In the genomic region with DNA sequence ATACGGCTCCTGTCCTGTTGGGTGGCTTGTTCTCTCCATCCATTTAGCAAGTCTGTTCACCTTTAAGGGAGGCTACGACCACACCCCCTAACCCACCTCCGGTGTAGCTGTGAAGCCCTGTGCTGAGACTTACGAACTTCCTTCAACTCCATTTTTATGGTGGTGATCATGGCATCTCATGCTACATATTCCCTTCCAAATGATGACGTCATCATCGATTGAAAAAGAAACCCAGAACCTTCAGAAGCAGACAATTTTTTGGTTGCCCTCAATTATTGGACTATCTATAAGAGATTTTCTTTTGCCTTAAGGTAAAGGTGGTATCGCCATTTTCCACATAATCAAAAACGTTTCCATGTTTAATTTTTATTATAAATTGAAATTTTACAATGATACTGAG, we compare ENCODE assay signal across 25 cellular contexts.
DNase-seq lines count a peak whose midpoint lies in the region; ATAC-seq, FAIRE-seq and TF ChIP-seq lines count a peak whose summit lies in the region.
"Had no signal": no experiment of that assay in that cellular context is flagged by ENCODE, and none has a peak within 500 bp of the region (broad histone marks: within the 10 kb centered on the region; RNA-seq: fewer than 3 reads in every experiment).

No MANE protein-coding gene starts in this region.

- DNase-seq in A549 (ENCODE audit: low read depth in 1 of 2, low spot score in 1 of 2) = no peak
- no peak for DNase-seq in GM12878 (ENCODE audit: low read depth, low spot score)
- DNase-seq in RPMI8226 = no peak
- DNase-seq in brain microvascular endothelial cell = no peak
- DNase-seq: 8988T; AML-193; Caco-2; Calu3; CD4-positive, alpha-beta T cell; CD8-positive, alpha-beta T cell; DMS 273 treated with DMSO at 0.1 percent for 48 hours; DMS153; DMS53; DMS79; DND-41; EL; GDM1 had no signal

- no TSS peak for BruUV-seq in GM12878 (replicated peaks; lab: Mats Ljungman, UMichigan)

- intact Hi-C loops in GM12878 (cut with micrococcal nuclease; ENCODE audit: unreplicated experiment) = no loop called here

- in situ Hi-C loops in GM12878 (cut with MboI) = no loop called here
- in situ Hi-C loops in brain microvascular endothelial cell (cut with HindIII; ENCODE audit: low pct_ligation_motif_present, low sequenced_read_pairs) = no loop called here

- POLR2A ChIA-PET in A549 (lab: Yijun Ruan, JAX) = no interaction called here
- POLR2A ChIA-PET in HEK293 (lab: Yijun Ruan, JAX) = no interaction called here
- POLR2A ChIA-PET in GM12878 (lab: Charles Lee) = no interaction called here

- no peak overlapping the region for H3K27ac ChIP-seq in A549
- no peak overlapping the region for H3K27ac ChIP-seq in HEK293 (ENCODE audit: extremely low read depth, low read depth, low read length)
- H3K27ac ChIP-seq in GM12878 (ENCODE audit: control insufficient read depth, insufficient read depth) = no peak overlapping the region
- H3K27ac ChIP-seq in brain microvascular endothelial cell = no peak overlapping the region
- H3K27ac ChIP-seq: BLaER1 treated with 17β-estradiol and CSF1 and Interleukin-3, amounts not matched to agents 10 nM and 100 nM; C4-2B had no signal

- H3K4me3 ChIP-seq in A549 (no peak overlapping the region), HEK293 (ENCODE audit: low read depth, low read length) (no peak overlapping the region), GM12878 (no peak overlapping the region), brain microvascular endothelial cell (ENCODE audit: low read depth, low read length) (no peak overlapping the region)
- H3K4me3 ChIP-seq: BLaER1 treated with 17β-estradiol and CSF1 and Interleukin-3, amounts not matched to agents 10 nM and 100 nM had no signal

- H3K4me1 ChIP-seq in A549 = no peaks in the 10 kb centered on the region
- H3K4me1 ChIP-seq in HEK293 (ENCODE audit: control insufficient read depth, insufficient read depth, low read length) = no peaks in the 10 kb centered on the region
- no peaks in the 10 kb centered on the region for H3K4me1 ChIP-seq in GM12878 (ENCODE audit: control insufficient read depth, insufficient read depth, low read length)
- H3K4me1 ChIP-seq: BLaER1 treated with 17β-estradiol and CSF1 and Interleukin-3, amounts not matched to agents 10 nM and 100 nM; Caco-2 had no signal

- H3K79me2 ChIP-seq in GM12878 (ENCODE audit: control insufficient read depth, insufficient read depth, low read length) = no peaks in the 10 kb centered on the region

- TF ChIP-seq POLR2A in A549 (IDR thresholded peaks at IDR 0.05; ENCODE audit: low read length) (no peak), GM12878 (IDR thresholded peaks at IDR 0.05; ENCODE audit: low read depth, low read length) (no peak)

- SMC1A ChIA-PET in GM12878 (lab: Charles Lee; ENCODE audit: uncharacterized antibody, unreplicated experiment) = interaction anchor here (0.6 kb wide), 1 partner anchor 672 kb away, joined by 3 read pairs; no protein-coding TSS in a partner anchor

- CTCF ChIA-PET in A549 (lab: Yijun Ruan, JAX) = no interaction called here
- CTCF ChIA-PET in HEK293 (lab: Yijun Ruan, JAX) = no interaction called here
- CTCF ChIA-PET in GM12878 (lab: Yijun Ruan, JAX) = no interaction called here

- TF ChIP-seq EP300 in A549 (IDR thresholded peaks at IDR 0.05) (no peak), GM12878 (IDR thresholded peaks at IDR 0.05; ENCODE audit: borderline replicate concordance in 1 of 2, control insufficient read depth in 1 of 2, low read depth in 2 of 2, low read length in 2 of 2) (no peak)

- RAD21 ChIA-PET in GM12878 (lab: Charles Lee; ENCODE audit: unreplicated experiment) = no interaction called here

- H3K9ac ChIP-seq in GM12878 (ENCODE audit: control insufficient read depth, insufficient read depth, low read length) = no peak overlapping the region
- H3K9ac ChIP-seq: BLaER1 treated with 17β-estradiol and CSF1 and Interleukin-3, amounts not matched to agents 10 nM and 100 nM had no signal

- H3K36me3 ChIP-seq in HEK293 (ENCODE audit: control insufficient read depth in 2 of 2, insufficient read depth in 1 of 2, low read length in 2 of 2) = no peaks in the 10 kb centered on the region
- H3K36me3 ChIP-seq in GM12878 (ENCODE audit: control insufficient read depth in 2 of 2, insufficient read depth in 2 of 2, low read length in 1 of 2) = no peaks in the 10 kb centered on the region
- H3K36me3 ChIP-seq in brain microvascular endothelial cell (replicated peaks) = no peaks in the 10 kb centered on the region
- H3K36me3 ChIP-seq: BLaER1 treated with 17β-estradiol and CSF1 and Interleukin-3, amounts not matched to agents 10 nM and 100 nM had no signal

- H3K27me3 ChIP-seq in GM12878 (replicated peaks in 1 of 2; ENCODE audit: control insufficient read depth in 2 of 2, insufficient read depth in 2 of 2, low read length in 1 of 2) (no peaks in the 10 kb centered on the region), brain microvascular endothelial cell (replicated peaks) (no peaks in the 10 kb centered on the region)
- H3K27me3 ChIP-seq: BLaER1 treated with 17β-estradiol and CSF1 and Interleukin-3, amounts not matched to agents 10 nM and 100 nM had no signal

- no peak overlapping the region for H2AFZ ChIP-seq in GM12878 (ENCODE audit: control insufficient read depth, low read depth, low read length)

- FAIRE-seq in A549 (lab: Jason Lieb, UNC) (no peak), GM12878 (lab: Jason Lieb, UNC) (no peak)
- FAIRE-seq: A204.1, D721Med, GM12891, GM19239 had no signal

- ATAC-seq in A549 (no peak), GM12878 (no peak), HG02759 (IDR thresholded peaks at IDR 0.05; ENCODE audit: unreplicated experiment) (no peak)
- ATAC-seq: CD8-positive, alpha-beta T cell had no signal

- H3K4me2 ChIP-seq in A549 (no peak overlapping the region), GM12878 (ENCODE audit: control insufficient read depth, insufficient read depth) (no peak overlapping the region)
- H3K4me2 ChIP-seq: BLaER1 treated with 17β-estradiol and CSF1 and Interleukin-3, amounts not matched to agents 10 nM and 100 nM had no signal

- TF ChIP-seq CTCF in A549 (IDR thresholded peaks at IDR 0.05) (no peak), HEK293 (tag by site-specific recombination; IDR thresholded peaks at IDR 0.05) (no peak), GM12878 (IDR thresholded peaks at IDR 0.05 in 2 of 3, conservative IDR thresholded peaks at IDR 0.05 in 1 of 3; ENCODE audit: control insufficient read depth in 2 of 3, extremely low read depth in 1 of 3, insufficient read depth in 1 of 3, low read depth in 3 of 3, low read length in 3 of 3) (no peak), brain microvascular endothelial cell (IDR thresholded peaks at IDR 0.05; ENCODE audit: low read depth, low read length, missing control alignments) (no peak)

- no peaks in the 10 kb centered on the region for H4K20me1 ChIP-seq in GM12878 (ENCODE audit: control insufficient read depth, insufficient read depth)
- H4K20me1 ChIP-seq: BLaER1 treated with 17β-estradiol and CSF1 and Interleukin-3, amounts not matched to agents 10 nM and 100 nM had no signal

- 4% methylated on average over 8 of the region's 8 CpGs for WGBS in A549 (ENCODE audit: missing lambda C conversion rate)
- 14% methylated on average over 8 of the region's 8 CpGs for WGBS in GM12878 (ENCODE audit: insufficient coverage, insufficient replicate concordance, low lambda C conversion rate, missing lambda C conversion rate)

- TF ChIP-seq RAD21 in A549 (conservative IDR thresholded peaks at IDR 0.05 in 1 of 2, IDR thresholded peaks at IDR 0.05 in 1 of 2) (no peak), GM12878 (IDR thresholded peaks at IDR 0.05; ENCODE audit: insufficient read depth, low read depth, low read length) (no peak)

- H3K9me3 ChIP-seq in A549 (0 out of 3 replicates have a peak, but pooled peaks cover 4% of the 10 kb centered on the region), HEK293 (ENCODE audit: control insufficient read depth, insufficient read depth, low read depth, low read length) (no peaks in the 10 kb centered on the region), GM12878 (replicated peaks; ENCODE audit: control insufficient read depth, insufficient read depth, low read length) (no peaks in the 10 kb centered on the region)
- H3K9me3 ChIP-seq: Caco-2 had no signal

TF ChIP-seq in A549, 52 proteins besides CTCF, POLR2A, EP300 and RAD21:
- TF ChIP-seq, protein P1, sequence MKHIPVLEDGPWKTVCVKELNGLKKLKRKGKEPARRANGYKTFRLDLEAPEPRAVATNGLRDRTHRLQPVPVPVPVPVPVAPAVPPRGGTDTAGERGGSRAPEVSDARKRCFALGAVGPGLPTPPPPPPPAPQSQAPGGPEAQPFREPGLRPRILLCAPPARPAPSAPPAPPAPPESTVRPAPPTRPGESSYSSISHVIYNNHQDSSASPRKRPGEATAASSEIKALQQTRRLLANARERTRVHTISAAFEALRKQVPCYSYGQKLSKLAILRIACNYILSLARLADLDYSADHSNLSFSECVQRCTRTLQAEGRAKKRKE (CRISPR knock-in tag; IDR thresholded peaks at IDR 0.05; ENCODE audit: low read depth) = no peak
- TF ChIP-seq FOSL2 (IDR thresholded peaks at IDR 0.05) = no peak
- TF ChIP-seq FOSL2 (CRISPR knock-in tag; IDR thresholded peaks at IDR 0.05) = peak; percentile 42; the same call in 1 of the 2 replicates

TF ChIP-seq in HEK293, 187 proteins besides CTCF, POLR2A, EP300 and RAD21 (continues in another document):
- TF ChIP-seq ZNF529 (tag by site-specific recombination; IDR thresholded peaks at IDR 0.05; ENCODE audit: insufficient replicate concordance) = no peak

TF ChIP-seq in GM12878, 131 proteins besides CTCF, POLR2A, EP300 and RAD21 (continues in another document):
- TF ChIP-seq IKZF2 (IDR thresholded peaks at IDR 0.05) (no peak), ATF7 (IDR thresholded peaks at IDR 0.05; ENCODE audit: low read depth) (peak; percentile 58)
